15 cellular contexts compared by ENCODE assay signal in the genomic region with DNA sequence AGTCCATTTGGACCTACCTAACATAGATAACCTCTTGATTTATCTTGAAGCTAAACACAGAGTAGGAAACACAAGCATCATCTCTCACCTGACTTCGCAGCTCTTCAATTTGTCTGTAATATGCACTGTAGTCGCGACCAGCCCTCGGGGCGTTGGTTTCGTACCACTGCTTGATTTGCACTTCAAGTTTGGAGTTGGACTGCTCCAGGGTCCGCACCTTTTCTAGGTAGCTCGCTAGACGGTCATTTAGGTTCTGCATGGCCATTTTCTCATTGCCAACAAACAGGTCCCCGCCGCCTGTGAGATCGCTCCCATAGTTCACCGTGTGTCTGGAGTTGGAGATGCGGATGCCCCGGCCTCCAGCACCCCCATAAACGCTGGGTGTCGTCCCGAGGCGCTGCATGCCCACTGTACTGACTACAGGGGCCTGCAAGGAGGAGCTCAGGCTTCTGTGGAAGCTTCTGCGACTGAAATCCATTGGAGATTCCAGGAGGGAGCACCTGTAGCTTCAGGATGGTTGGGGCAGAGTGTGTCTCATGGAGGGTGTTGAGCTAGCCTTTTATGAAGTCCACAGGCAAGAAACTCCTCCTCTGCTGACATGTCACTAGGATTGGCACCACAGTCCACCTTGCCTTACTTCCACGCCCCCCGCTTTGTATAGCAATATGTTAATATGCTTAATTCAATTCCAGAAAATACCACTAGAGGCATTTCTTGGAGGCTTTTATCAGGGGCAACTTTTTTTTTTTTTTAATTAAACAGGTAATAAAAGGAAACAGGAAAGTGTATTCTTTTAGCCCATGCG. TPM values are rescaled to one million over a fixed set of nuclear protein-coding genes. Genes with fewer than 3 reads are reported as not detected.
DNase-seq lines count a peak whose midpoint lies in the region; TF ChIP-seq lines count a peak whose summit lies in the region.
"Had no signal": no experiment of that assay in that cellular context is flagged by ENCODE, and none has a peak within 500 bp of the region (broad histone marks: within the 10 kb centered on the region; RNA-seq: fewer than 3 reads in every experiment).

A gene with protein sequence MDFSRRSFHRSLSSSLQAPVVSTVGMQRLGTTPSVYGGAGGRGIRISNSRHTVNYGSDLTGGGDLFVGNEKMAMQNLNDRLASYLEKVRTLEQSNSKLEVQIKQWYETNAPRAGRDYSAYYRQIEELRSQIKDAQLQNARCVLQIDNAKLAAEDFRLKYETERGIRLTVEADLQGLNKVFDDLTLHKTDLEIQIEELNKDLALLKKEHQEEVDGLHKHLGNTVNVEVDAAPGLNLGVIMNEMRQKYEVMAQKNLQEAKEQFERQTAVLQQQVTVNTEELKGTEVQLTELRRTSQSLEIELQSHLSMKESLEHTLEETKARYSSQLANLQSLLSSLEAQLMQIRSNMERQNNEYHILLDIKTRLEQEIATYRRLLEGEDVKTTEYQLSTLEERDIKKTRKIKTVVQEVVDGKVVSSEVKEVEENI (minus strand): TSS at position 535 of the 805 bp plus-strand sequence. CDS start 57 bp downstream, at position 478.

- no peak within 1 kb of the TSS for H3K27ac Mint-ChIP-seq in neural crest cell (ENCODE audit: unreplicated experiment)
- H3K27ac Mint-ChIP-seq in activated T-helper 1 cell treated with anti-CD3 and anti-CD28 coated beads, Interleukin-12 subunit alpha, Interleukin-12 subunit beta, Interleukin-2, Interleukin-4 antibody, amounts not matched to agents 30 ng/mL and 10 ng/mL and 1 ng/mL, durations not matched to agents 14 hours and 24 hours and 36 hours: no peak within 1 kb of the TSS
- H3K27ac Mint-ChIP-seq: activated CD8-positive, alpha-beta T cell treated with anti-CD3 and anti-CD28 coated beads, Interleukin-2, amount 10 ng/mL, durations not matched to agents 7 days and 5 days had no signal

- no peaks in the 10 kb centered on the region for H3K4me1 Mint-ChIP-seq in neural crest cell
- no peaks in the 10 kb centered on the region for H3K4me1 Mint-ChIP-seq in activated T-helper 1 cell treated with anti-CD3 and anti-CD28 coated beads, Interleukin-12 subunit alpha, Interleukin-12 subunit beta, Interleukin-2, Interleukin-4 antibody, amounts not matched to agents 30 ng/mL and 10 ng/mL and 1 ng/mL, durations not matched to agents 14 hours and 24 hours and 36 hours (ENCODE audit: low read depth)

- no peaks in the 10 kb centered on the region for H3K36me3 ChIP-seq in GM06990 (ENCODE audit: control insufficient read depth, insufficient read depth, low read length)
- H3K36me3 ChIP-seq: thoracic aorta had no signal

- intact Hi-C loops in activated T-helper 1 cell treated with anti-CD3 and anti-CD28 coated beads, Interleukin-12 subunit alpha, Interleukin-12 subunit beta, Interleukin-2, Interleukin-4 antibody, amounts not matched to agents 30 ng/mL and 10 ng/mL and 1 ng/mL, durations not matched to agents 14 hours and 24 hours and 36 hours (cut with micrococcal nuclease): no loop called here
- intact Hi-C loops in head of caudate nucleus (cut with DNase I): no loop called here

- TF ChIP-seq CTCF in GM06990 (IDR thresholded peaks at IDR 0.05; ENCODE audit: insufficient read depth, low read length, poor library complexity, severe bottlenecking): peak; percentile 10
- peak; percentile 34 for TF ChIP-seq CTCF in choroid plexus epithelial cell (conservative IDR thresholded peaks at IDR 0.05; ENCODE audit: low read depth, low read length)
- peak; percentile 44 for TF ChIP-seq CTCF in neural crest cell (conservative IDR thresholded peaks at IDR 0.05)

- no peaks in the 10 kb centered on the region for H3K9me3 Mint-ChIP-seq in neural crest cell
- no peaks in the 10 kb centered on the region for H3K9me3 Mint-ChIP-seq in activated T-helper 1 cell treated with anti-CD3 and anti-CD28 coated beads, Interleukin-12 subunit alpha, Interleukin-12 subunit beta, Interleukin-2, Interleukin-4 antibody, amounts not matched to agents 30 ng/mL and 10 ng/mL and 1 ng/mL, durations not matched to agents 14 hours and 24 hours and 36 hours

- DNase-seq in GM06990 (ENCODE audit: extremely low read depth, insufficient read length) (no peak), LoVo (ENCODE audit: low spot score) (peak; percentile 34), choroid plexus epithelial cell (ENCODE audit: low read depth) (no peak), neural crest cell (ENCODE audit: low read depth, low spot score) (no peak), head of caudate nucleus (no peak)
- DNase-seq in activated T-helper 1 cell treated with anti-CD3 and anti-CD28 coated beads, Interleukin-12 subunit alpha, Interleukin-12 subunit beta, Interleukin-2, Interleukin-4 antibody, amounts not matched to agents 30 ng/mL and 10 ng/mL and 1 ng/mL, durations not matched to agents 14 hours and 24 hours and 36 hours (ENCODE audit: low spot score): no peak
- DNase-seq in activated CD4-positive, alpha-beta T cell treated with anti-CD3 and anti-CD28 coated beads, Interleukin-2, amount 50 U/mL, for 48 hours: no peak
- DNase-seq: activated CD8-positive, alpha-beta T cell treated with anti-CD3 and anti-CD28 coated beads, Interleukin-2, amount 10 ng/mL, durations not matched to agents 7 days and 5 days; activated naive CD4-positive, alpha-beta T cell treated with anti-CD3 and anti-CD28 coated beads, Interleukin-2, amount 50 U/mL, for 16 hours; central memory CD4-positive, alpha-beta T cell; H7; NCI-H2081; T1000 had no signal

- no peaks in the 10 kb centered on the region for H3K27me3 ChIP-seq in GM06990 (replicated peaks; ENCODE audit: control insufficient read depth, insufficient read depth, low read length)

- H3K27me3 Mint-ChIP-seq in neural crest cell (ENCODE audit: low read depth): peaks cover 54% of the 10 kb centered on the region
- peaks cover 33% of the 10 kb centered on the region for H3K27me3 Mint-ChIP-seq in activated T-helper 1 cell treated with anti-CD3 and anti-CD28 coated beads, Interleukin-12 subunit alpha, Interleukin-12 subunit beta, Interleukin-2, Interleukin-4 antibody, amounts not matched to agents 30 ng/mL and 10 ng/mL and 1 ng/mL, durations not matched to agents 14 hours and 24 hours and 36 hours (ENCODE audit: insufficient read depth)

- no peak within 1 kb of the TSS for H3K4me3 Mint-ChIP-seq in neural crest cell
- H3K4me3 Mint-ChIP-seq in activated T-helper 1 cell treated with anti-CD3 and anti-CD28 coated beads, Interleukin-12 subunit alpha, Interleukin-12 subunit beta, Interleukin-2, Interleukin-4 antibody, amounts not matched to agents 30 ng/mL and 10 ng/mL and 1 ng/mL, durations not matched to agents 14 hours and 24 hours and 36 hours: no peak within 1 kb of the TSS
- H3K4me3 Mint-ChIP-seq: activated CD8-positive, alpha-beta T cell treated with anti-CD3 and anti-CD28 coated beads, Interleukin-2, amount 10 ng/mL, durations not matched to agents 7 days and 5 days had no signal

- no peaks in the 10 kb centered on the region for H3K36me3 Mint-ChIP-seq in neural crest cell (ENCODE audit: low read depth)
- no peaks in the 10 kb centered on the region for H3K36me3 Mint-ChIP-seq in activated T-helper 1 cell treated with anti-CD3 and anti-CD28 coated beads, Interleukin-12 subunit alpha, Interleukin-12 subunit beta, Interleukin-2, Interleukin-4 antibody, amounts not matched to agents 30 ng/mL and 10 ng/mL and 1 ng/mL, durations not matched to agents 14 hours and 24 hours and 36 hours (ENCODE audit: low read depth)

- H3K4me3 ChIP-seq in GM06990 (replicated peaks; ENCODE audit: low read depth, low read length) (no peak within 1 kb of the TSS), choroid plexus epithelial cell (ENCODE audit: low read depth, low read length) (no peak within 1 kb of the TSS)
- H3K4me3 ChIP-seq: thoracic aorta had no signal

RNA-seq across cellular contexts. Expression of the gene that starts here (rescaled TPM):
- total RNA-seq in neural crest cell: not detected in 2 replicates
- total RNA-seq in activated T-helper 1 cell treated with anti-CD3 and anti-CD28 coated beads, Interleukin-12 subunit alpha, Interleukin-12 subunit beta, Interleukin-2, Interleukin-4 antibody, amounts not matched to agents 30 ng/mL and 10 ng/mL and 1 ng/mL, durations not matched to agents 14 hours and 24 hours and 36 hours: not detected in 2 replicates
- total RNA-seq: activated CD8-positive, alpha-beta T cell treated with anti-CD3 and anti-CD28 coated beads, Interleukin-2, amount 10 ng/mL, durations not matched to agents 7 days and 5 days; H7; mononuclear cell had no signal
